1 cellular context compared by ENCODE assay signal in genomic region chr6:165181951-165182414, GRCh38.
TF ChIP-seq lines count a peak whose summit lies in the region.

No MANE protein-coding gene starts in this region.

TF ChIP-seq in A549, 52 proteins besides CTCF, POLR2A, EP300 and RAD21 (continued from another document):
- TF ChIP-seq REST (IDR thresholded peaks at IDR 0.05), result no peak
